In the genomic region with DNA sequence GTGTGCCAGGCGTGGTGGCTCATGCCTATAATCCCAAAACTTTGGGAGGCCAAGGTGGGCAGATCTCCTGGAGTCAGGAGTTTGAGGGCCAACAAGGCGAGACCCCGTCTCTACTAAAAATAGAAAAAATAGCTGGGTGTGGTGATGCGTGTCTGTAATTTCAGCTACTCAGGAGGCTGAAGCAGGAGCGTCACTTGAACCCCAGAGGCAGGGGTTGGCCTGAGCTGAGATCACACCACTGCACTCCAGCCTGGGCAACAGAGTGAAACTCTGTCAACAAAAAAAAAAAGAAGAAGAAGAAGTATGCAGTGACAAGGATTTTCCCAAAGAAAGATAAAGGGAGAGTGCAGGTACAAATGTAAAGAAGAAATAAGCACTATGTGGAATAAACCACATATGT, we compare ENCODE assay signal across 17 cellular contexts.
"Had no signal": no experiment of that assay in that cellular context is flagged by ENCODE, and none has a peak within 500 bp of the region (broad histone marks: within the 10 kb centered on the region; RNA-seq: fewer than 3 reads in every experiment).

No MANE protein-coding gene starts in this region.

- H3K27me3 ChIP-seq: body of pancreas, sigmoid colon had no signal

- H3K9me3 Mint-ChIP-seq: activated naive CD8-positive, alpha-beta T cell treated with anti-CD3 and anti-CD28 coated beads, Interleukin-2, amount 10 ng/mL, durations not matched to agents 7 days and 5 days; activated T-helper 17 cell treated with anti-CD3 and anti-CD28 coated beads, Interleukin-2, amount 50 U/mL, for 72 hours; natural killer cell treated with Interleukin-12 subunit alpha and Interleukin-12 subunit beta and Interleukin-15 and Interleukin-18, amount 100 ng/mL, for 72 hours; stimulated activated effector memory CD8-positive, alpha-beta T cell treated with anti-CD3 and anti-CD28 coated beads, Interleukin-12 subunit alpha, Interleukin-12 subunit beta, amount 100 ng/mL, for 72 hours had no signal

- DNase-seq: activated CD4-positive, alpha-beta memory T cell treated with anti-CD3 and anti-CD28 coated beads for 36 hours; activated CD4-positive, alpha-beta T cell treated with anti-CD3 and anti-CD28 coated beads for 4 hours; activated CD8-positive, alpha-beta memory T cell treated with anti-CD3 and anti-CD28 coated beads, Interleukin-2, amount 10 ng/mL, durations not matched to agents 7 days and 5 days; activated naive CD4-positive, alpha-beta T cell; activated naive CD8-positive, alpha-beta T cell treated with anti-CD3 and anti-CD28 coated beads, Interleukin-2, amount 10 ng/mL, durations not matched to agents 7 days and 5 days; activated T-cell treated with anti-CD3 and anti-CD28 coated beads, Interleukin-2, amount 50 U/mL, for 1 hour; effector memory CD8-positive, alpha-beta T cell; nucleus accumbens; sigmoid colon; stimulated activated CD4-positive, alpha-beta T cell treated with anti-CD3 and anti-CD28 coated beads, Interleukin-4, amount 100 ng/mL, for 24 hours had no signal

- H3K36me3 Mint-ChIP-seq: activated CD4-positive, alpha-beta memory T cell treated with anti-CD3 and anti-CD28 coated beads for 36 hours; stimulated activated effector memory CD8-positive, alpha-beta T cell treated with anti-CD3 and anti-CD28 coated beads, Interleukin-12 subunit alpha, Interleukin-12 subunit beta, amount 100 ng/mL, for 72 hours had no signal

- H3K27ac Mint-ChIP-seq: activated CD4-positive, alpha-beta memory T cell treated with anti-CD3 and anti-CD28 coated beads for 36 hours; activated CD8-positive, alpha-beta memory T cell treated with anti-CD3 and anti-CD28 coated beads, Interleukin-2, amount 10 ng/mL, durations not matched to agents 7 days and 5 days; activated naive CD8-positive, alpha-beta T cell treated with anti-CD3 and anti-CD28 coated beads, Interleukin-2, amount 10 ng/mL, durations not matched to agents 7 days and 5 days; activated T-helper 17 cell treated with anti-CD3 and anti-CD28 coated beads, Interleukin-2, amount 50 U/mL, for 72 hours; effector memory CD8-positive, alpha-beta T cell; natural killer cell treated with Interleukin-12 subunit alpha and Interleukin-12 subunit beta and Interleukin-15 and Interleukin-18, amount 100 ng/mL, for 72 hours; stimulated activated effector memory CD8-positive, alpha-beta T cell treated with anti-CD3 and anti-CD28 coated beads, Interleukin-12 subunit alpha, Interleukin-12 subunit beta, amount 100 ng/mL, for 72 hours; T-helper 2 cell treated with Interferon-gamma antibody and Interleukin-4, amounts not matched to agents 5 μg/mL and 100 μg/mL, for 36 hours; WTC11 had no signal

- ATAC-seq: activated CD8-positive, alpha-beta memory T cell treated with anti-CD3 and anti-CD28 coated beads, Interleukin-2, amount 10 ng/mL, durations not matched to agents 7 days and 5 days; activated T-helper 17 cell treated with anti-CD3 and anti-CD28 coated beads, Interleukin-2, amount 50 U/mL, for 72 hours; natural killer cell treated with Interleukin-12 subunit alpha and Interleukin-12 subunit beta and Interleukin-15 and Interleukin-18, amount 100 ng/mL, for 72 hours; stimulated activated effector memory CD8-positive, alpha-beta T cell treated with anti-CD3 and anti-CD28 coated beads, Interleukin-12 subunit alpha, Interleukin-12 subunit beta, amount 100 ng/mL, for 72 hours; WTC11 had no signal

- H3K9me3 ChIP-seq: body of pancreas, sigmoid colon had no signal

- FAIRE-seq: urothelium cell line had no signal

- H3K4me3 ChIP-seq: body of pancreas, sigmoid colon had no signal

- H3K27me3 Mint-ChIP-seq: activated naive CD8-positive, alpha-beta T cell treated with anti-CD3 and anti-CD28 coated beads, Interleukin-2, amount 10 ng/mL, durations not matched to agents 7 days and 5 days had no signal

- H3K36me3 ChIP-seq: sigmoid colon had no signal

- H3K4me3 Mint-ChIP-seq: activated CD4-positive, alpha-beta memory T cell treated with anti-CD3 and anti-CD28 coated beads for 36 hours; activated CD8-positive, alpha-beta memory T cell treated with anti-CD3 and anti-CD28 coated beads, Interleukin-2, amount 10 ng/mL, durations not matched to agents 7 days and 5 days; activated naive CD8-positive, alpha-beta T cell treated with anti-CD3 and anti-CD28 coated beads, Interleukin-2, amount 10 ng/mL, durations not matched to agents 7 days and 5 days; activated T-helper 17 cell treated with anti-CD3 and anti-CD28 coated beads, Interleukin-2, amount 50 U/mL, for 72 hours; effector memory CD8-positive, alpha-beta T cell; natural killer cell treated with Interleukin-12 subunit alpha and Interleukin-12 subunit beta and Interleukin-15 and Interleukin-18, amount 100 ng/mL, for 72 hours; stimulated activated effector memory CD8-positive, alpha-beta T cell treated with anti-CD3 and anti-CD28 coated beads, Interleukin-12 subunit alpha, Interleukin-12 subunit beta, amount 100 ng/mL, for 72 hours; T-helper 2 cell treated with Interferon-gamma antibody and Interleukin-4, amounts not matched to agents 5 μg/mL and 100 μg/mL, for 36 hours; WTC11 had no signal

- H3K4me1 ChIP-seq: body of pancreas had no signal
